ENCODE assay signal across 16 cellular contexts in genomic region chr9:90175865-90176264, GRCh38.
DNase-seq lines count a peak whose midpoint lies in the region; ATAC-seq lines count a peak whose summit lies in the region.
"Had no signal": no experiment of that assay in that cellular context is flagged by ENCODE, and none has a peak within 500 bp of the region (broad histone marks: within the 10 kb centered on the region; RNA-seq: fewer than 3 reads in every experiment).

No MANE protein-coding gene starts in this region.

- H3K4me1 Mint-ChIP-seq in memory B cell, result peaks cover 32% of the 10 kb centered on the region
- peaks cover 56% of the 10 kb centered on the region for H3K4me1 Mint-ChIP-seq in stimulated activated memory B cell treated with anti-CD40 and anti-IgM and Interleukin-4, amounts not matched to agents 10 μg/mL and 1 μg/mL and 100 μg/mL, for 72 hours
- H3K4me1 Mint-ChIP-seq: CD8-positive, alpha-beta memory T cell had no signal

- H3K27ac Mint-ChIP-seq in memory B cell, result no peak overlapping the region
- H3K27ac Mint-ChIP-seq in stimulated activated memory B cell treated with anti-CD40 and anti-IgM and Interleukin-4, amounts not matched to agents 10 μg/mL and 1 μg/mL and 100 μg/mL, for 72 hours, result peak overlapping the region; percentile 48
- H3K27ac Mint-ChIP-seq: CD14-positive monocyte; CD4-positive, alpha-beta T cell; CD8-positive, alpha-beta memory T cell; HFFc6 had no signal

- DNase-seq in memory B cell (ENCODE audit: low spot score in 2 of 2) (no peak), Ammon's horn (ENCODE audit: low spot score) (no peak), RPMI8226 (no peak)
- DNase-seq: BE2C; CD4-positive, alpha-beta T cell; CD8-positive, alpha-beta memory T cell; DMS 273 treated with DMSO at 0.1 percent for 48 hours; EL; GDM1; GOT3; HFFc6 had no signal

- ATAC-seq in GM19351 (IDR thresholded peaks at IDR 0.05; ENCODE audit: unreplicated experiment), result peak; percentile 56
- ATAC-seq in memory B cell (ENCODE audit: low read depth), result peak; percentile 91
- peak; percentile 81 for ATAC-seq in stimulated activated memory B cell treated with anti-CD40 and anti-IgM and Interleukin-4, amounts not matched to agents 10 μg/mL and 1 μg/mL and 100 μg/mL, for 72 hours
- no peak for ATAC-seq in GM18519 (IDR thresholded peaks at IDR 0.05; ENCODE audit: low FRiP score, unreplicated experiment)
- ATAC-seq: GM12878 had no signal

- no peaks in the 10 kb centered on the region for H3K27me3 Mint-ChIP-seq in memory B cell
- H3K27me3 Mint-ChIP-seq in stimulated activated memory B cell treated with anti-CD40 and anti-IgM and Interleukin-4, amounts not matched to agents 10 μg/mL and 1 μg/mL and 100 μg/mL, for 72 hours, result no peaks in the 10 kb centered on the region

- H3K9me3 Mint-ChIP-seq in memory B cell, result peaks cover 6% of the 10 kb centered on the region
- peaks cover 8% of the 10 kb centered on the region for H3K9me3 Mint-ChIP-seq in stimulated activated memory B cell treated with anti-CD40 and anti-IgM and Interleukin-4, amounts not matched to agents 10 μg/mL and 1 μg/mL and 100 μg/mL, for 72 hours

- peaks cover 5% of the 10 kb centered on the region for H3K36me3 Mint-ChIP-seq in memory B cell
- peaks cover 12% of the 10 kb centered on the region for H3K36me3 Mint-ChIP-seq in stimulated activated memory B cell treated with anti-CD40 and anti-IgM and Interleukin-4, amounts not matched to agents 10 μg/mL and 1 μg/mL and 100 μg/mL, for 72 hours
- H3K36me3 Mint-ChIP-seq: CD8-positive, alpha-beta memory T cell had no signal

- H3K4me3 Mint-ChIP-seq in memory B cell, result no peak overlapping the region
- no peak overlapping the region for H3K4me3 Mint-ChIP-seq in stimulated activated memory B cell treated with anti-CD40 and anti-IgM and Interleukin-4, amounts not matched to agents 10 μg/mL and 1 μg/mL and 100 μg/mL, for 72 hours
- H3K4me3 Mint-ChIP-seq: CD14-positive monocyte; CD4-positive, alpha-beta T cell; CD8-positive, alpha-beta memory T cell; HFFc6 had no signal
